Comparison of ENCODE assay signal across 17 cellular contexts in genomic region chr12:94171595-94171930, GRCh38. TPM values are rescaled to one million over a fixed set of nuclear protein-coding genes. Genes with fewer than 3 reads are reported as not detected.
DNase-seq lines count a peak whose midpoint lies in the region; ATAC-seq and TF ChIP-seq lines count a peak whose summit lies in the region.
"Had no signal": no experiment of that assay in that cellular context is flagged by ENCODE, and none has a peak within 500 bp of the region (broad histone marks: within the 10 kb centered on the region; RNA-seq: fewer than 3 reads in every experiment).

No MANE protein-coding gene starts in this region.

- no peaks in the 10 kb centered on the region for H3K9me3 ChIP-seq in BLaER1 treated with 17β-estradiol and CSF1 and Interleukin-3, amounts not matched to agents 10 nM and 100 nM (replicated peaks in 1 of 11)
- H3K9me3 ChIP-seq in neutrophil (no peaks in the 10 kb centered on the region), transverse colon (no peaks in the 10 kb centered on the region), SJCRH30 (replicated peaks) (no peaks in the 10 kb centered on the region)
- H3K9me3 ChIP-seq: HAP-1, prostate gland had no signal

- peaks cover 50% of the 10 kb centered on the region for H3K4me1 Mint-ChIP-seq in HFFc6 (ENCODE audit: low read depth)

- 92% methylated on average over 5 of the region's 5 CpGs; no CpG with 5 or more reads in 1 of the 2 donors for WGBS in transverse colon (ENCODE audit: low coverage in 1 of 2), 2 donors

- H3K27me3 Mint-ChIP-seq in HFFc6 (ENCODE audit: insufficient read depth) = peaks cover 22% of the 10 kb centered on the region
- H3K27me3 Mint-ChIP-seq: activated T-helper 17 cell treated with anti-CD3 and anti-CD28 coated beads, Interleukin-2, amount 50 U/mL, for 72 hours had no signal

- no peak overlapping the region for H3K4me3 Mint-ChIP-seq in HFFc6
- H3K4me3 Mint-ChIP-seq: activated T-helper 17 cell treated with anti-CD3 and anti-CD28 coated beads, Interleukin-2, amount 50 U/mL, for 72 hours; nephron progenitor cell had no signal

- DNase-seq in HFFc6 (peak; percentile 15), brain microvascular endothelial cell (peak; percentile 64), transverse colon (no peak), SJCRH30 (no peak)
- no peak for DNase-seq in stimulated activated CD4-positive, alpha-beta T cell treated with anti-CD3 and anti-CD28 coated beads, Interleukin-4, amount 100 ng/mL, for 24 hours
- DNase-seq: GDM1, left cardiac atrium, NCI-H2081, NCI-H510A treated with DMSO at 0.1 percent for 48 hours, nephron progenitor cell, substantia nigra had no signal

- peak overlapping the region; percentile 86 to 97 (median 88) for H3K4me2 ChIP-seq in BLaER1 treated with 17β-estradiol and CSF1 and Interleukin-3, amounts not matched to agents 10 nM and 100 nM

- in situ Hi-C loops in brain microvascular endothelial cell (cut with HindIII; ENCODE audit: low pct_ligation_motif_present, low sequenced_read_pairs) = no loop called here
- in situ Hi-C loops in transverse colon (cut with MboI; ENCODE audit: low pct_ligation_motif_present in 1 of 4, low pct_unique_long_range_greater_than_20kb in 1 of 4, low sequenced_read_pairs in 3 of 4) = no loop called here

- no peaks in the 10 kb centered on the region for H3K27me3 ChIP-seq in BLaER1 treated with 17β-estradiol and CSF1 and Interleukin-3, amounts not matched to agents 10 nM and 100 nM
- H3K27me3 ChIP-seq in brain microvascular endothelial cell (replicated peaks) = no peaks in the 10 kb centered on the region
- no peaks in the 10 kb centered on the region for H3K27me3 ChIP-seq in neutrophil
- no peaks in the 10 kb centered on the region for H3K27me3 ChIP-seq in transverse colon
- H3K27me3 ChIP-seq in SJCRH30 = no peaks in the 10 kb centered on the region

- intact Hi-C loops in transverse colon (cut with DNase I; ENCODE audit: low total_unique reads) = no loop called here

- no peaks in the 10 kb centered on the region for H3K9me3 Mint-ChIP-seq in HFFc6
- H3K9me3 Mint-ChIP-seq: activated T-helper 17 cell treated with anti-CD3 and anti-CD28 coated beads, Interleukin-2, amount 50 U/mL, for 72 hours; nephron progenitor cell had no signal

- peaks cover 0 to 15% (median 0%) of the 10 kb centered on the region in 11 experiments; a peak in 2 of 22 replicates for H3K36me3 ChIP-seq in BLaER1 treated with 17β-estradiol and CSF1 and Interleukin-3, amounts not matched to agents 10 nM and 100 nM
- no peaks in the 10 kb centered on the region for H3K36me3 ChIP-seq in brain microvascular endothelial cell (replicated peaks)
- H3K36me3 ChIP-seq in neutrophil = peaks cover 38% of the 10 kb centered on the region
- no peaks in the 10 kb centered on the region for H3K36me3 ChIP-seq in transverse colon
- H3K36me3 ChIP-seq in SJCRH30 = no peaks in the 10 kb centered on the region
- H3K36me3 ChIP-seq: HAP-1, prostate gland had no signal

- ATAC-seq in HG03565 (IDR thresholded peaks at IDR 0.05; ENCODE audit: unreplicated experiment) = no peak

- TF ChIP-seq CTCF in HFFc6 (IDR thresholded peaks at IDR 0.05) (no peak), brain microvascular endothelial cell (IDR thresholded peaks at IDR 0.05; ENCODE audit: low read depth, low read length, missing control alignments) (no peak), neutrophil (IDR thresholded peaks at IDR 0.05) (no peak), transverse colon (IDR thresholded peaks at IDR 0.05) (no peak)

- no peak overlapping the region for H3K4me3 ChIP-seq in BLaER1 treated with 17β-estradiol and CSF1 and Interleukin-3, amounts not matched to agents 10 nM and 100 nM
- H3K4me3 ChIP-seq in brain microvascular endothelial cell (ENCODE audit: low read depth, low read length) (no peak overlapping the region), neutrophil (ENCODE audit: low read depth in 1 of 2, low read length in 1 of 2) (no peak overlapping the region), transverse colon (no peak overlapping the region), SJCRH30 (no peak overlapping the region)
- H3K4me3 ChIP-seq: HAP-1, prostate gland had no signal

- no peaks in the 10 kb centered on the region for H4K20me1 ChIP-seq in BLaER1 treated with 17β-estradiol and CSF1 and Interleukin-3, amounts not matched to agents 10 nM and 100 nM

- H3K27ac ChIP-seq in BLaER1 treated with 17β-estradiol and CSF1 and Interleukin-3, amounts not matched to agents 10 nM and 100 nM = peak overlapping the region; percentile 66 to 92 (median 88); a peak in 21 of 22 replicates
- H3K27ac ChIP-seq in brain microvascular endothelial cell = peak overlapping the region; percentile 86
- H3K27ac ChIP-seq in neutrophil = peak overlapping the region; percentile 99
- H3K27ac ChIP-seq in transverse colon = no peak overlapping the region
- H3K27ac ChIP-seq in SJCRH30 = no peak overlapping the region
- H3K27ac ChIP-seq: prostate gland had no signal

- peaks cover 64 to 76% (median 71%) of the 10 kb centered on the region in 10 experiments for H3K4me1 ChIP-seq in BLaER1 treated with 17β-estradiol and CSF1 and Interleukin-3, amounts not matched to agents 10 nM and 100 nM
- H3K4me1 ChIP-seq in neutrophil (ENCODE audit: control insufficient read depth in 1 of 2, insufficient read depth in 1 of 2, low read depth in 1 of 2, low read length in 1 of 2) = peaks cover 77 to 78% of the 10 kb centered on the region in 2 experiments
- peaks cover 0 to 19% (median 0%) of the 10 kb centered on the region in 4 donors for H3K4me1 ChIP-seq in transverse colon
- H3K4me1 ChIP-seq in SJCRH30 = 0 out of 2 replicates have a peak, but pooled peaks cover 5% of the 10 kb centered on the region
- H3K4me1 ChIP-seq: prostate gland had no signal

- TF ChIP-seq EP300 in transverse colon (IDR thresholded peaks at IDR 0.05; ENCODE audit: low read depth) = no peak

- peak overlapping the region in 5 of 11 experiments; percentile 18 to 70 (median 26); a peak in 7 of 22 replicates for H3K9ac ChIP-seq in BLaER1 treated with 17β-estradiol and CSF1 and Interleukin-3, amounts not matched to agents 10 nM and 100 nM

- H3K27ac Mint-ChIP-seq in HFFc6 = no peak overlapping the region
- H3K27ac Mint-ChIP-seq: activated T-helper 17 cell treated with anti-CD3 and anti-CD28 coated beads, Interleukin-2, amount 50 U/mL, for 72 hours; nephron progenitor cell had no signal

- no peaks in the 10 kb centered on the region; the same call in 1 of the 2 replicates for H3K36me3 Mint-ChIP-seq in HFFc6 (ENCODE audit: low read depth)

- TF ChIP-seq POLR2A in transverse colon (IDR thresholded peaks at IDR 0.05) = no peak

RNA-seq across cellular contexts. Expression of gene PLXNC1, which starts 23.2 kb away (rescaled TPM):
- total RNA-seq in HFFc6 (2021; fragmentation: NEBNext Ultra II Directional; extraction: Animal tissue kit (Norgen Biotek cat#: 25700)) = under 1 TPM; 0.18 to 0.40 (median 0.22) TPM
- 10 to 100 TPM in 1 of 4 donors, 1 to 10 TPM in 3; 3.3 to 12.7 (median 6.8) TPM for total RNA-seq in transverse colon
- total RNA-seq in SJCRH30 (2014; rRNA removed; shearing (Covaris generic)) = 0.05 and 0.08 TPM in 2 replicates

Comparison
In these comparisons a context has a peak if more than half of its experiments do, and no peak if none do; other contexts are left out.
1. H3K27ac ChIP-seq: peak in BLaER1 treated with 17β-estradiol and CSF1 and Interleukin-3, amounts not matched to agents 10 nM and 100 nM (11 of 11), brain microvascular endothelial cell (single experiment) and neutrophil (single experiment); none in transverse colon (0 of 4) and SJCRH30 (single experiment).
2. DNase-seq: peak in HFFc6 (single experiment) and brain microvascular endothelial cell (single experiment); none in stimulated activated CD4-positive, alpha-beta T cell treated with anti-CD3 and anti-CD28 coated beads, Interleukin-4, amount 100 ng/mL, for 24 hours (single experiment), transverse colon (single experiment) and SJCRH30 (0 of 2).